Comparison of ENCODE assay signal across 11 cellular contexts in genomic region chr1:150573648-150574071, GRCh38. TPM values are rescaled to one million over a fixed set of nuclear protein-coding genes. Genes with fewer than 3 reads are reported as not detected.
DNase-seq lines count a peak whose midpoint lies in the region; ATAC-seq and TF ChIP-seq lines count a peak whose summit lies in the region.
"Not testable (repeated sequence)": the region's sequence is repeated elsewhere in the genome, so short reads cannot be mapped to it uniquely, and the experiment has no call there.
"Had no signal": no experiment of that assay in that cellular context is flagged by ENCODE, and none has a peak within 500 bp of the region (broad histone marks: within the 10 kb centered on the region; RNA-seq: fewer than 3 reads in every experiment).

No MANE protein-coding gene starts in this region.

- WGBS in heart left ventricle, 4 donors = 70 to 85% (median 78%) methylated on average over 13 of the region's 13 CpGs
- WGBS in spleen, 5 donors = 58 to 80% (median 66%) methylated on average over 13 of the region's 13 CpGs

- peak overlapping the region; percentile 98 for H3K27ac Mint-ChIP-seq in activated T-helper 17 cell treated with anti-CD3 and anti-CD28 coated beads, Interleukin-2, amount 50 U/mL, for 72 hours
- peak overlapping the region; percentile 97 for H3K27ac Mint-ChIP-seq in chondrocyte (ENCODE audit: unreplicated experiment)

- H3K27me3 Mint-ChIP-seq in activated T-helper 17 cell treated with anti-CD3 and anti-CD28 coated beads, Interleukin-2, amount 50 U/mL, for 72 hours; chondrocyte (ENCODE audit: low read depth): not testable (repeated sequence)

- H3K9me3 Mint-ChIP-seq in activated T-helper 17 cell treated with anti-CD3 and anti-CD28 coated beads, Interleukin-2, amount 50 U/mL, for 72 hours; chondrocyte (ENCODE audit: low read depth): not testable (repeated sequence)

- peak; percentile 10 for DNase-seq in H4 (ENCODE audit: low spot score)
- not testable (repeated sequence) for DNase-seq in chondrocyte (ENCODE audit: low spot score); heart left ventricle
- peak; percentile 76 for DNase-seq in spleen

- not testable (repeated sequence) for H3K9ac ChIP-seq in SU-DHL-6 (ENCODE audit: low read length)

- peaks cover 22% of the 10 kb centered on the region for H3K4me1 Mint-ChIP-seq in activated T-helper 17 cell treated with anti-CD3 and anti-CD28 coated beads, Interleukin-2, amount 50 U/mL, for 72 hours
- H3K4me1 Mint-ChIP-seq in chondrocyte (ENCODE audit: low read depth) = peaks cover 81% of the 10 kb centered on the region

- H3K4me1 ChIP-seq in heart left ventricle = peaks cover 18 to 75% (median 71%) of the 10 kb centered on the region in 12 donors
- H3K4me1 ChIP-seq in muscle layer of duodenum (ENCODE audit: control insufficient read depth in 1 of 2, insufficient read depth in 2 of 2, low read length in 2 of 2) = peaks cover 19 to 62% of the 10 kb centered on the region in 2 donors
- H3K4me1 ChIP-seq in spleen = peaks cover 72 to 90% (median 76%) of the 10 kb centered on the region in 6 donors

- H3K36me3 ChIP-seq in SU-DHL-6 (ENCODE audit: low read length) (peaks cover 56% of the 10 kb centered on the region), heart left ventricle (peaks cover 6 to 87% (median 77%) of the 10 kb centered on the region in 9 donors), muscle layer of duodenum (ENCODE audit: control insufficient read depth in 1 of 2, insufficient read depth in 2 of 2, low read length in 2 of 2) (peaks cover 51 to 69% of the 10 kb centered on the region in 2 donors), spleen (peaks cover 0 to 98% (median 62%) of the 10 kb centered on the region in 6 donors)

- not testable (repeated sequence) for TF ChIP-seq CTCF in 22Rv1 (IDR thresholded peaks at IDR 0.05); SU-DHL-6 (IDR thresholded peaks at IDR 0.05; ENCODE audit: insufficient read depth, low read length, poor library complexity, severe bottlenecking); chondrocyte (IDR thresholded peaks at IDR 0.05); heart left ventricle (IDR thresholded peaks at IDR 0.05); spleen (IDR thresholded peaks at IDR 0.05 in 8 of 11, conservative IDR thresholded peaks at IDR 0.05 in 3 of 11)

- not testable (repeated sequence) for H3K9me2 ChIP-seq in SU-DHL-6 (replicated peaks; ENCODE audit: insufficient read depth, low read length)

- peaks cover 88% of the 10 kb centered on the region for H3F3A ChIP-seq in SU-DHL-6 (ENCODE audit: insufficient read depth)

- ATAC-seq in activated T-helper 17 cell treated with anti-CD3 and anti-CD28 coated beads, Interleukin-2, amount 50 U/mL, for 72 hours (replicated peaks) = peak; percentile 5
- not testable (repeated sequence) for ATAC-seq in heart left ventricle

- peaks cover 49% of the 10 kb centered on the region for H4K20me1 ChIP-seq in SU-DHL-6 (ENCODE audit: low read depth, low read length)

- not testable (repeated sequence) for H3K4me3 ChIP-seq in SU-DHL-6 (ENCODE audit: insufficient read depth, low read length, poor library complexity, severe bottlenecking)
- peak overlapping the region in 9 of 12 donors; percentile 8 to 99 (median 89) for H3K4me3 ChIP-seq in heart left ventricle
- H3K4me3 ChIP-seq in muscle layer of duodenum (ENCODE audit: low read depth in 1 of 2, low read length in 2 of 2) = peak overlapping the region; percentile 35 to 46
- H3K4me3 ChIP-seq in spleen = peak overlapping the region; percentile 3 to 96 (median 82)

- not testable (repeated sequence) for H3K27me3 ChIP-seq in SU-DHL-6 (ENCODE audit: low read length); heart left ventricle; muscle layer of duodenum (ENCODE audit: low read depth, low read length); spleen (replicated peaks in 1 of 7)

- peak overlapping the region; percentile 81 for H3K4me2 ChIP-seq in SU-DHL-6 (ENCODE audit: low read depth, low read length, poor library complexity, severe bottlenecking)

- peak overlapping the region; percentile 98 for H3K4me3 Mint-ChIP-seq in activated T-helper 17 cell treated with anti-CD3 and anti-CD28 coated beads, Interleukin-2, amount 50 U/mL, for 72 hours
- H3K4me3 Mint-ChIP-seq in chondrocyte (ENCODE audit: unreplicated experiment) = peak overlapping the region; percentile 92

- peaks cover 63% of the 10 kb centered on the region for H3K79me2 ChIP-seq in SU-DHL-6 (ENCODE audit: insufficient read depth, low read length)

- H3K36me3 Mint-ChIP-seq in activated T-helper 17 cell treated with anti-CD3 and anti-CD28 coated beads, Interleukin-2, amount 50 U/mL, for 72 hours (ENCODE audit: low read depth) = peaks cover 95% of the 10 kb centered on the region
- peaks cover 58% of the 10 kb centered on the region for H3K36me3 Mint-ChIP-seq in chondrocyte (ENCODE audit: low read depth)

- peak overlapping the region; percentile 93 for H3K27ac ChIP-seq in 22Rv1
- H3K27ac ChIP-seq in SU-DHL-6 (ENCODE audit: low read depth, low read length) = peak overlapping the region; percentile 91
- H3K27ac ChIP-seq in heart left ventricle = peak overlapping the region in 11 of 12 donors; percentile 42 to 100 (median 99)
- peak overlapping the region; percentile 74 for H3K27ac ChIP-seq in muscle layer of duodenum (ENCODE audit: low read length)
- H3K27ac ChIP-seq in spleen = peak overlapping the region; percentile 68 to 100 (median 100)

- not testable (repeated sequence) for TF ChIP-seq POLR2A in heart left ventricle (IDR thresholded peaks at IDR 0.05); spleen (IDR thresholded peaks at IDR 0.05)

- not testable (repeated sequence) for H3K9me3 ChIP-seq in SU-DHL-6 (ENCODE audit: insufficient read depth, low read length); heart left ventricle; muscle layer of duodenum (ENCODE audit: control insufficient read depth in 1 of 2, low read length in 2 of 2); spleen

- H2AFZ ChIP-seq in SU-DHL-6 (ENCODE audit: low read depth, low read length, severe bottlenecking) = not testable (repeated sequence)

- intact Hi-C loops in heart left ventricle (cut with DNase I); spleen (cut with DNase I; ENCODE audit: low total_unique reads): not testable (repeated sequence)

RNA-seq across cellular contexts. Expression of gene MCL1, which starts 5.8 kb away (rescaled TPM):
- 95.2 and 98.6 TPM in 2 replicates for total RNA-seq in H4 (2014; rRNA removed; shearing (Covaris generic))
- 100 to 1,000 TPM; 235 to 351 TPM for total RNA-seq in activated T-helper 17 cell treated with anti-CD3 and anti-CD28 coated beads, Interleukin-2, amount 50 U/mL, for 72 hours
- total RNA-seq in chondrocyte (211 to 264 TPM (median 255 TPM) in 3 replicates), heart left ventricle (100 to 1,000 TPM in 6 of 9 donors, 10 to 100 TPM in 3; 77.2 to 180 (median 104) TPM), spleen (100 to 1,000 TPM; 261 to 435 (median 336) TPM)
- polyA plus RNA-seq in heart left ventricle (100 to 1,000 TPM in 1 of 2 donors, 10 to 100 TPM in 1; 57.1 to 118 TPM), spleen (100 to 1,000 TPM in 1 of 3 donors, 10 to 100 TPM in 2; 75.8 to 118 (median 85.9) TPM)

RNA-seq across cellular contexts. Expression of gene ADAMTSL4, which starts 24.5 kb away (rescaled TPM):
- total RNA-seq in H4 (2014; rRNA removed; shearing (Covaris generic)) = 0.80 and 1.1 TPM in 2 replicates
- under 1 TPM; 0.29 to 0.37 TPM for total RNA-seq in activated T-helper 17 cell treated with anti-CD3 and anti-CD28 coated beads, Interleukin-2, amount 50 U/mL, for 72 hours
- total RNA-seq in chondrocyte (3.6 to 5.7 TPM (median 5.1 TPM) in 3 replicates), heart left ventricle (10 to 100 TPM; 19.2 to 69.0 (median 40.9) TPM), spleen (10 to 100 TPM in 5 of 7 donors, 1 to 10 TPM in 2; 2.8 to 19.1 (median 12.4) TPM)
- polyA plus RNA-seq in heart left ventricle (10 to 100 TPM; 41.1 to 61.7 TPM), spleen (10 to 100 TPM in 1 of 3 donors, 1 to 10 TPM in 2; 5.0 to 10.9 (median 9.4) TPM)

RNA-seq across cellular contexts. Expression of gene ENSA, which starts 55.8 kb away (rescaled TPM):
- total RNA-seq in H4 (2014; rRNA removed; shearing (Covaris generic)) = 143 and 154 TPM in 2 replicates
- 100 to 1,000 TPM; 136 to 199 TPM for total RNA-seq in activated T-helper 17 cell treated with anti-CD3 and anti-CD28 coated beads, Interleukin-2, amount 50 U/mL, for 72 hours
- total RNA-seq in chondrocyte (85.5 to 125 TPM (median 85.7 TPM) in 3 replicates), heart left ventricle (100 to 1,000 TPM; 118 to 186 (median 130) TPM), spleen (100 to 1,000 TPM in 6 of 7 donors, 10 to 100 TPM in 1; 97.0 to 153 (median 135) TPM)
- polyA plus RNA-seq in heart left ventricle (100 to 1,000 TPM in 1 of 2 donors, 10 to 100 TPM in 1; 74.6 to 122 TPM), spleen (100 to 1,000 TPM in 2 of 3 donors, 10 to 100 TPM in 1; 96.3 to 127 (median 107) TPM)

RNA-seq across cellular contexts. Expression of gene FALEC, which starts 58.1 kb away (rescaled TPM):
- total RNA-seq in H4 (2014; rRNA removed; shearing (Covaris generic)) = not detected in 2 replicates
- total RNA-seq in activated T-helper 17 cell treated with anti-CD3 and anti-CD28 coated beads, Interleukin-2, amount 50 U/mL, for 72 hours = 1 to 10 TPM in 1 of 2 donors, not detected in 1; 1.2 TPM
- total RNA-seq in chondrocyte (1.2 TPM in 1 of 3 replicates, not detected in the others), heart left ventricle (under 1 TPM in 2 of 9 donors, not detected in 7; 0.51 to 0.96 TPM), spleen (1 to 10 TPM in 1 of 7 donors, under 1 TPM in 1, not detected in 5; 0.97 to 1.9 TPM)
- polyA plus RNA-seq in heart left ventricle (under 1 TPM; 0.18 to 0.46 TPM), spleen (under 1 TPM in 2 of 3 donors, not detected in 1; 0.20 to 0.29 TPM)
- total RNA-seq: endothelial cell of umbilical vein, lung microvascular endothelial cell, SJSA1 had no signal
- polyA plus RNA-seq: endothelial cell of umbilical vein had no signal
